ENCODE assay signal across 9 cellular contexts in the genomic region with DNA sequence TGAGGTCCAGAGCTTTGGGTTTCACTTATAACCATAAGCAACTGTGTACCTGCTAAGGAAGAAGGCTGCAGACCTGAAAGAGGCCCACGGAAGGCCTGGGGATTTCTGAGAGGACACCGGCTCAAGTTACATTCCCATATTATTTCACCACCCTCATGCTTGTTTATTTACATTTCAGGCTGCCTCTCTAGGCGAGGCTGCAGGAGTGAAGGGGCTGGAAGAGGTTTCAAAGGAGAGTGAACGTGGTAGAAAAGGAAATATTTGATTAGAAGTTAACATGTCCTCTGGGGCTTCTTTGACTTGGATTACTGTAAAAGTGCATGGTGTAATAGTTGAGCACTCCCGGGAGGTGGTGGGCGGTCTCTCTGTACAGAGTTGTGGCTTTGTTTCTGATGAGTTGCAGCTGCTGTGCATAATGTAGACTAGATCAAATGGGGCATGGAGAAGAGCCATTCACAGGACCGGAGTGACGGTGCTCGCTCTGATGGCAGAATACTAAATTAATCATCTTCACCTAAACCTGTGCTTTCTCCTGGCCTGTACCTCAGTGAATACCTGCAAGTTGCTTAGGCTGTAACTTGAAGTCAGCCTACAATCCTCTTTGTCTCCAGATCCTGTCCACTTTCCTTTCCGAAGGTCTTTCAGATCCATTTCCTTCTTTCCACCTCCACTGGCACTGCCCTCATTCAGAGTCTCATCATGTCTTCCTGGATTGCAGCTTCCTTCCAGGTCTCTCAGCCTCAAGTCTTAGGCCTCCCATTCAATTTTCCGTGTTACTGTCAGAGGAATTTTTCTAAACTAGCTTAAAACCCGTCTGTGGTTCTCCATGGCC. TPM values are rescaled to one million over a fixed set of nuclear protein-coding genes. Genes with fewer than 3 reads are reported as not detected.
DNase-seq lines count a peak whose midpoint lies in the region; ATAC-seq and TF ChIP-seq lines count a peak whose summit lies in the region.
"Had no signal": no experiment of that assay in that cellular context is flagged by ENCODE, and none has a peak within 500 bp of the region (broad histone marks: within the 10 kb centered on the region; RNA-seq: fewer than 3 reads in every experiment).

No MANE protein-coding gene starts in this region.

- peaks cover 18% of the 10 kb centered on the region for H3K27me3 Mint-ChIP-seq in brain
- H3K27me3 Mint-ChIP-seq in neural crest cell (ENCODE audit: low read depth): peaks cover 21% of the 10 kb centered on the region

- peak overlapping the region; percentile 92 to 99 (median 92) for H3K4me3 Mint-ChIP-seq in brain
- peak overlapping the region; percentile 90 for H3K4me3 Mint-ChIP-seq in neural crest cell

- no peaks in the 10 kb centered on the region for H3K36me3 ChIP-seq in ascending aorta

- peak; percentile 45 for DNase-seq in stimulated activated naive CD4-positive, alpha-beta T cell treated with Interleukin-2 at 50 U/mL for 16 hours (lab: John Stamatoyannopoulos, UW)
- DNase-seq in stimulated activated naive CD4-positive, alpha-beta T cell (lab: John Stamatoyannopoulos, UW): no peak
- peak; percentile 93 for DNase-seq in NCI-H510A (lab: John Stamatoyannopoulos, UW)
- no peak for DNase-seq in neural crest cell (ENCODE audit: low read depth, low spot score)
- no peak for DNase-seq in left lobe of liver (ENCODE audit: low spot score)
- DNase-seq in ascending aorta (ENCODE audit: low spot score in 2 of 2): no peak

- no peak overlapping the region for H3K27ac ChIP-seq in ascending aorta

- H3K36me3 Mint-ChIP-seq in brain (no peaks in the 10 kb centered on the region), neural crest cell (ENCODE audit: low read depth) (no peaks in the 10 kb centered on the region)

- TF ChIP-seq CTCF in brain (conservative IDR thresholded peaks at IDR 0.05) (no peak), neural crest cell (conservative IDR thresholded peaks at IDR 0.05) (no peak), ascending aorta (IDR thresholded peaks at IDR 0.05) (no peak)

- no peak for ATAC-seq in HG03442 (IDR thresholded peaks at IDR 0.05; ENCODE audit: unreplicated experiment)
- ATAC-seq in left lobe of liver: no peak

- peaks cover 40% of the 10 kb centered on the region for H3K4me1 Mint-ChIP-seq in brain
- peaks cover 43% of the 10 kb centered on the region for H3K4me1 Mint-ChIP-seq in neural crest cell

- peak overlapping the region in 4 of 5 experiments; percentile 21 to 97 (median 58) for H3K27ac Mint-ChIP-seq in brain
- no peak overlapping the region for H3K27ac Mint-ChIP-seq in neural crest cell (ENCODE audit: unreplicated experiment)

- H3K4me1 ChIP-seq in ascending aorta: peaks cover 0 to 2% of the 10 kb centered on the region in 2 donors

- H3K9me3 Mint-ChIP-seq in brain (no peaks in the 10 kb centered on the region), neural crest cell (no peaks in the 10 kb centered on the region)

- intact Hi-C loops in ascending aorta (cut with DNase I): loop anchor here (5.0 kb wide), 2 partner anchors 50 to 260 kb away; partner anchors contain the start of gene NSRP1

- no peaks in the 10 kb centered on the region for H3K27me3 ChIP-seq in ascending aorta

- no peak overlapping the region for H3K4me3 ChIP-seq in ascending aorta

- no peaks in the 10 kb centered on the region for H3K9me3 ChIP-seq in ascending aorta

RNA-seq across cellular contexts. Expression of gene CPD, which starts 1.9 kb away (rescaled TPM):
- polyA plus RNA-seq in brain (ENCODE audit: insufficient read depth, low read depth, low replicate concordance): 26.8 TPM
- total RNA-seq in neural crest cell (48.4 and 53.4 TPM in 2 replicates), left lobe of liver (33.8 TPM), ascending aorta (141 TPM)

RNA-seq across cellular contexts. Expression of gene TMIGD1, which starts 43.0 kb away (rescaled TPM):
- not detected for polyA plus RNA-seq in brain (ENCODE audit: insufficient read depth, low read depth, low replicate concordance)
- not detected in 2 replicates for total RNA-seq in neural crest cell
- not detected for total RNA-seq in left lobe of liver
- total RNA-seq in ascending aorta: not detected
- total RNA-seq: subcutaneous adipose tissue had no signal

Comparison
In these comparisons a context has a peak if more than half of its experiments do, and no peak if none do; other contexts are left out.
1. DNase-seq: peak in stimulated activated naive CD4-positive, alpha-beta T cell treated with Interleukin-2 at 50 U/mL for 16 hours (single experiment) and NCI-H510A (single experiment); none in stimulated activated naive CD4-positive, alpha-beta T cell (0 of 6), neural crest cell (single experiment), left lobe of liver (single experiment) and ascending aorta (0 of 2).